ENCODE assay signal across 28 cellular contexts in genomic region chr19:32862741-32863140, GRCh38. TPM values are rescaled to one million over a fixed set of nuclear protein-coding genes. Genes with fewer than 3 reads are reported as not detected.
"Had no signal": no experiment of that assay in that cellular context is flagged by ENCODE, and none has a peak within 500 bp of the region (broad histone marks: within the 10 kb centered on the region; RNA-seq: fewer than 3 reads in every experiment).

No MANE protein-coding gene starts in this region.

- H3K4me3 Mint-ChIP-seq: dendritic cell treated with granulocyte-macrophage colony-stimulating factor and Interleukin-4, amounts not matched to agents 40 ng/mL and 50 ng/mL, for 4 days; effector memory CD8-positive, alpha-beta T cell; endodermal cell had no signal

- FAIRE-seq: endometrium, islet of Langerhans, keratinocyte had no signal

- H3K4me3 ChIP-seq: colonic mucosa, esophagus squamous epithelium, gastrocnemius medialis, heart right ventricle, left lung, lower lobe of right lung had no signal

- H3K27ac Mint-ChIP-seq: dendritic cell treated with granulocyte-macrophage colony-stimulating factor and Interleukin-4, amounts not matched to agents 40 ng/mL and 50 ng/mL, for 4 days; effector memory CD8-positive, alpha-beta T cell; endodermal cell had no signal

- H3K27ac ChIP-seq: colonic mucosa, epithelial cell of prostate, esophagus squamous epithelium, gastrocnemius medialis, heart right ventricle, left lung, lower lobe of right lung had no signal

- H3K9me3 ChIP-seq: colonic mucosa, esophagus squamous epithelium, gastrocnemius medialis, heart right ventricle, left lung, lower lobe of right lung had no signal

- DNase-seq: colonic mucosa; cortex of kidney; effector CD8-positive, alpha-beta T cell; effector memory CD8-positive, alpha-beta T cell; endodermal cell; erythroblast; esophagus squamous epithelium; foreskin fibroblast; foreskin melanocyte; gastrocnemius medialis; glutamatergic neuron; heart right ventricle; hippocampal formation; left cardiac atrium; left lung; left ventricle myocardium superior; lower lobe of right lung; mesenchymal stem cell; midbrain had no signal

- ATAC-seq: effector memory CD8-positive, alpha-beta T cell; esophagus mucosa; gastrocnemius medialis; heart right ventricle; left cardiac atrium; left lung; left ventricle myocardium superior; lower lobe of right lung had no signal

- H3K27me3 ChIP-seq: colonic mucosa, esophagus squamous epithelium, gastrocnemius medialis, heart right ventricle, left lung had no signal

- H3K4me1 Mint-ChIP-seq: endodermal cell had no signal

- H3K4me1 ChIP-seq: colonic mucosa, esophagus squamous epithelium, gastrocnemius medialis, heart right ventricle, left lung, lower lobe of right lung had no signal

- H3K36me3 ChIP-seq: colonic mucosa, esophagus squamous epithelium, gastrocnemius medialis, heart right ventricle, left lung, lower lobe of right lung had no signal

- H3K27me3 Mint-ChIP-seq: dendritic cell treated with granulocyte-macrophage colony-stimulating factor and Interleukin-4, amounts not matched to agents 40 ng/mL and 50 ng/mL, for 4 days had no signal

- H3K9me3 Mint-ChIP-seq: dendritic cell treated with granulocyte-macrophage colony-stimulating factor and Interleukin-4, amounts not matched to agents 40 ng/mL and 50 ng/mL, for 4 days; effector memory CD8-positive, alpha-beta T cell; endodermal cell had no signal

RNA-seq across cellular contexts. Expression of gene SLC7A9, which starts 6.8 kb away (rescaled TPM):
- total RNA-seq: glomerular endothelial cell, kidney epithelial cell, left ventricle myocardium superior, mononuclear cell had no signal
